16 cellular contexts compared by ENCODE assay signal in the genomic region with DNA sequence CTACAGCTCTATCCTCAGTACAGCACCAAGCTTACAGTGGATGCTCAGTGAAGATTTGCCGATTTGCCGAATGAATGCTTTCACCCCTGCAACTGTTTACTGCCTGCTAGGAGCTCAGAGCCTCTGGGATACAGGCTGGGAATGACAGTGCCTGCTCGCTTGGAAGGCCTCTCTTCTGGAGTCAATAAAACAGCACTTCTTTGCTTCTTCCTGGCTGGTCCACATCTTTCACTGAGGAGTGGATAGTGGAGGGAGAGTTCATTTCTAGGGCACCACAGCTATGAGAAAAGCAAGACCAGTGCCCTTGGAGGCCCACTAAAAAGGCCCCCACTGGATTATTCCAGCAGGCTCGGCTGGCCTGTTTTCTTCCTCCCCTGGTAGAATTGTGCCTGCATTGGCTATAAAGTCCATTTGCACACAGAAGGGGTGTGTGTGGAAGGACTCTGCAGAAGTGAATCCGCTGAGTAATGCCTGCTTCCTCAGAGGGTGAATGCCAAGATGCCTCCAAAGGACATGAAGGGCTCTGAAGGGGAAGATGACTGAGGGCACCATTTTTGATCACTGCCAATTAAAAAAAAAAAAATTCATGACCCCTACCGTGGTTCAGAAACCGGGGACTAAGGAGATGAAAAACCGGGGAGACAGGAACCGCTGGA. TPM values are rescaled to one million over a fixed set of nuclear protein-coding genes. Genes with fewer than 3 reads are reported as not detected.
DNase-seq lines count a peak whose midpoint lies in the region; ATAC-seq and TF ChIP-seq lines count a peak whose summit lies in the region.
"Had no signal": no experiment of that assay in that cellular context is flagged by ENCODE, and none has a peak within 500 bp of the region (broad histone marks: within the 10 kb centered on the region; RNA-seq: fewer than 3 reads in every experiment).

No MANE protein-coding gene starts in this region.

- TF ChIP-seq POLR2A in NB4 (IDR thresholded peaks at IDR 0.05; ENCODE audit: extremely low read depth, insufficient read length): no peak

- H3K27me3 Mint-ChIP-seq in CD4-positive, alpha-beta T cell: no peaks in the 10 kb centered on the region
- H3K27me3 Mint-ChIP-seq in chondrocyte (ENCODE audit: low read depth) (no peaks in the 10 kb centered on the region), nephron progenitor cell (ENCODE audit: low read depth, poor library complexity) (peaks cover 30% of the 10 kb centered on the region)
- H3K27me3 Mint-ChIP-seq in naive thymus-derived CD8-positive, alpha-beta T cell: peaks cover 0 to 2% (median 0%) of the 10 kb centered on the region in 5 donors

- no peak overlapping the region for H3K27ac ChIP-seq in CD4-positive, alpha-beta T cell (ENCODE audit: low read depth, low read length)

- no peak for TF ChIP-seq CTCF in CD4-positive, alpha-beta T cell (IDR thresholded peaks at IDR 0.05)
- TF ChIP-seq CTCF in NB4 (IDR thresholded peaks at IDR 0.05; ENCODE audit: low read depth, low read length) (no peak), chondrocyte (IDR thresholded peaks at IDR 0.05) (no peak), nephron progenitor cell (IDR thresholded peaks at IDR 0.05) (no peak)

- H3K4me3 Mint-ChIP-seq in CD4-positive, alpha-beta T cell: peak overlapping the region; percentile 17
- no peak overlapping the region for H3K4me3 Mint-ChIP-seq in chondrocyte (ENCODE audit: unreplicated experiment)
- H3K4me3 Mint-ChIP-seq in nephron progenitor cell: no peak overlapping the region
- peak overlapping the region in 3 of 10 donors; percentile 3 to 45 (median 22) for H3K4me3 Mint-ChIP-seq in naive thymus-derived CD8-positive, alpha-beta T cell
- H3K4me3 Mint-ChIP-seq: activated CD4-positive, alpha-beta memory T cell treated with anti-CD3 and anti-CD28 coated beads for 36 hours; memory B cell; T-helper 2 cell treated with Interferon-gamma antibody and Interleukin-4, amounts not matched to agents 5 μg/mL and 100 μg/mL, for 36 hours had no signal

- POLR2A ChIA-PET in CD4-positive, alpha-beta T cell (lab: Charles Lee): interaction anchor here (0.7 kb wide), 1 partner anchor 297 kb away, joined by 6 read pairs; no protein-coding TSS in a partner anchor
- POLR2A ChIA-PET in naive thymus-derived CD8-positive, alpha-beta T cell (lab: Charles Lee): interaction anchor here (0.9 kb wide), 1 partner anchor 125 kb away, joined by 5 read pairs; the partner anchor contains the start of gene HAPSTR1

- no peak for DNase-seq in CD4-positive, alpha-beta T cell
- DNase-seq in NB4 (ENCODE audit: low read depth) (peak; percentile 67), chondrocyte (ENCODE audit: low spot score) (peak; percentile 25), nephron progenitor cell (no peak), NCI-H187 treated with DMSO at 0.1 percent for 48 hours (lab: John Stamatoyannopoulos, UW) (no peak), epidermal melanocyte (ENCODE audit: insufficient read length, low spot score) (no peak)
- no peak for DNase-seq in naive thymus-derived CD8-positive, alpha-beta T cell
- DNase-seq: activated CD4-positive, alpha-beta memory T cell treated with anti-CD3 and anti-CD28 coated beads for 36 hours; foreskin fibroblast; NCI-H1417 treated with DMSO at 0.1 percent for 48 hours; NCI-H524 had no signal

- no peak overlapping the region for H3K4me3 ChIP-seq in NB4 (ENCODE audit: low read depth, low read length)

- intact Hi-C loops in CD4-positive, alpha-beta T cell (cut with DNase I, micrococcal nuclease): no loop called here

- H3K27ac Mint-ChIP-seq in CD4-positive, alpha-beta T cell: peak overlapping the region; percentile 42
- no peak overlapping the region for H3K27ac Mint-ChIP-seq in chondrocyte (ENCODE audit: unreplicated experiment)
- H3K27ac Mint-ChIP-seq in nephron progenitor cell: peak overlapping the region; percentile 27
- peak overlapping the region in 1 of 10 donors; percentile 55 for H3K27ac Mint-ChIP-seq in naive thymus-derived CD8-positive, alpha-beta T cell
- H3K27ac Mint-ChIP-seq: activated CD4-positive, alpha-beta memory T cell treated with anti-CD3 and anti-CD28 coated beads for 36 hours; activated T-helper 2 cell treated with anti-CD3 and anti-CD28 coated beads, Interferon-gamma antibody, Interleukin-2, Interleukin-4, amounts not matched to agents 10 μg/mL and 5 μg/mL and 100 μg/mL, durations not matched to agents 14 hours and 24 hours and 36 hours; memory B cell; T-helper 2 cell treated with Interferon-gamma antibody and Interleukin-4, amounts not matched to agents 5 μg/mL and 100 μg/mL, for 36 hours had no signal

- CTCF ChIA-PET in CD4-positive, alpha-beta T cell (lab: Charles Lee): interaction anchor here (1.4 to 1.5 kb wide), 2 partner anchors 19 to 30 kb away, joined by 3 to 4 read pairs; no protein-coding TSS in a partner anchor

- no peak for ATAC-seq in CD4-positive, alpha-beta T cell (ENCODE audit: poor library complexity)
- no peak for ATAC-seq in naive thymus-derived CD8-positive, alpha-beta T cell
- ATAC-seq in GM18858 (IDR thresholded peaks at IDR 0.05; ENCODE audit: unreplicated experiment): no peak

- H3K27me3 ChIP-seq in CD4-positive, alpha-beta T cell (ENCODE audit: control insufficient read depth, insufficient read depth, low read length): no peaks in the 10 kb centered on the region

- no peaks in the 10 kb centered on the region for H3K9me3 ChIP-seq in CD4-positive, alpha-beta T cell (ENCODE audit: control insufficient read depth, low read length)

- H3K36me3 Mint-ChIP-seq in CD4-positive, alpha-beta T cell (ENCODE audit: low read depth): peaks cover 8% of the 10 kb centered on the region
- H3K36me3 Mint-ChIP-seq in chondrocyte (ENCODE audit: low read depth) (no peaks in the 10 kb centered on the region), nephron progenitor cell (ENCODE audit: low read depth) (no peaks in the 10 kb centered on the region)
- H3K36me3 Mint-ChIP-seq in naive thymus-derived CD8-positive, alpha-beta T cell: peaks cover 0 to 4% (median 0%) of the 10 kb centered on the region in 3 donors
- H3K36me3 Mint-ChIP-seq: IgD-negative memory B cell, memory B cell had no signal

- no peaks in the 10 kb centered on the region for H3K9me3 Mint-ChIP-seq in CD4-positive, alpha-beta T cell
- H3K9me3 Mint-ChIP-seq in chondrocyte (ENCODE audit: low read depth): no peaks in the 10 kb centered on the region
- H3K9me3 Mint-ChIP-seq in nephron progenitor cell: no peaks in the 10 kb centered on the region
- no peaks in the 10 kb centered on the region for H3K9me3 Mint-ChIP-seq in naive thymus-derived CD8-positive, alpha-beta T cell
- H3K9me3 Mint-ChIP-seq: activated CD4-positive, alpha-beta memory T cell treated with anti-CD3 and anti-CD28 coated beads for 36 hours; activated T-helper 2 cell treated with anti-CD3 and anti-CD28 coated beads, Interferon-gamma antibody, Interleukin-2, Interleukin-4, amounts not matched to agents 10 μg/mL and 5 μg/mL and 100 μg/mL, durations not matched to agents 14 hours and 24 hours and 36 hours; memory B cell; T-helper 2 cell treated with Interferon-gamma antibody and Interleukin-4, amounts not matched to agents 5 μg/mL and 100 μg/mL, for 36 hours had no signal

- H3K4me1 Mint-ChIP-seq in CD4-positive, alpha-beta T cell (ENCODE audit: low read depth): peaks cover 17% of the 10 kb centered on the region
- H3K4me1 Mint-ChIP-seq in chondrocyte (ENCODE audit: low read depth) (peaks cover 6% of the 10 kb centered on the region), nephron progenitor cell (peaks cover 28% of the 10 kb centered on the region)
- H3K4me1 Mint-ChIP-seq in naive thymus-derived CD8-positive, alpha-beta T cell: peaks cover 5 to 19% (median 7%) of the 10 kb centered on the region in 4 donors

RNA-seq across cellular contexts. Expression of gene USP7, which starts 3.2 kb away (rescaled TPM):
- total RNA-seq in CD4-positive, alpha-beta T cell: 100 to 1,000 TPM; 259 to 268 TPM
- total RNA-seq in chondrocyte: 80.3 to 90.6 TPM (median 81.1 TPM) in 3 replicates
- total RNA-seq in naive thymus-derived CD8-positive, alpha-beta T cell: 100 to 1,000 TPM; 201 to 207 TPM
- 1 to 10 TPM; 6.4 to 9.9 (median 9.2) TPM for polyA plus RNA-seq in naive thymus-derived CD8-positive, alpha-beta T cell

Comparison
In these comparisons a context has a peak if more than half of its experiments do, and no peak if none do; other contexts are left out.
1. DNase-seq: peak in NB4 (single experiment) and chondrocyte (single experiment); none in CD4-positive, alpha-beta T cell (0 of 10), nephron progenitor cell (single experiment), NCI-H187 treated with DMSO at 0.1 percent for 48 hours (single experiment), naive thymus-derived CD8-positive, alpha-beta T cell (0 of 10) and epidermal melanocyte (single experiment).